8 cellular contexts compared by ENCODE assay signal in the genomic region with DNA sequence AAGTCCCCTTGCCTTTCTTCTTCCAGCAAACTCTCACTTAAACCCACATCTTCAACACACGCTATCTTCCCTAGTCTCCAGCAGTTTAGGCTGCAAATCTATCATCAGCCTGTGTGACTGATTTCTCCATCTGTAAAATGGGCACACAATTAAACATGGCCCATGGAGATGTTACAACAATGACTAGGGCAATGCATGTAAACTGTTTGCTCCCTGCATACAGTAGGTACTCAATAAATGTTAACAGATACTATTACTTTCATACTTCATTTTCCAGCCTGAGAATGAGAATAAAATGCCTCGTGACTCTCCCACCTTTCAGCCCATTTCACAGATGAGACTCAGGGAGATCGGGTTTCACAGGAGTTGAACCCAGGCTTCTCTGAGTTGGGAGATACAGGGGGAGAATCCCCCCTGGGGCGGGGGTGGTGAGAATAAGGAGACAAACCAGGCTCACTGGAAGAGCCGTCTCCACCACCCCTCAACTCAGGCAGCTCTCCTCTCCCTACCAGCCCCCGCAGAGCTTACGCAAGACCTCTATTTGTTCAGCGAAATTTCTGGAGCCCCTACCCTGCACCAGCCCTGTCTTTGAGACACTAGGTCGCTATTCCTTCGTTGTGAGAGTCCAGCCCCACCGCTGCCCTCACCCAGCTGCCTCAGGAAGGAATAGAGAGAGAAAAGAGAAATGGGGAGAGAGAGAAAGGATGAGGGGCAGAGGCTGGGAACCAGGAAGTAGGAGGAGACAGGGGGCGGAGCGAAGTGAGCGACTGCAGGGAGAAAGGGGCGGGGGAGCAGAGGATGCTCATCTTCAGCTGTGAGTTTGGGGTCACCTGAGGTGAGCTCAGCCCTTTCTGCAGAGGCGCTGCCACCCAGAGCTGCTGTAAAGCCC. TPM values are rescaled to one million over a fixed set of nuclear protein-coding genes. Genes with fewer than 3 reads are reported as not detected.
A peak's percentile ranks its signal among the peaks of the same experiment; 100 is the strongest.
DNase-seq lines count a peak whose midpoint lies in the region; ATAC-seq and FAIRE-seq lines count a peak whose summit lies in the region.

No MANE protein-coding gene starts in this region.

- no peaks in the 10 kb centered on the region for H3K9me3 ChIP-seq in small intestine (ENCODE audit: control insufficient read depth, low read depth)

- H3K36me3 ChIP-seq in small intestine (ENCODE audit: control insufficient read depth in 2 of 2, insufficient read depth in 2 of 2, low read length in 2 of 2), result no peaks in the 10 kb centered on the region

- intact Hi-C loops in Right ventricle myocardium superior (cut with DNase I), result no loop called here

- no peaks in the 10 kb centered on the region for H3K4me1 ChIP-seq in small intestine (ENCODE audit: control insufficient read depth in 2 of 2, insufficient read depth in 1 of 2, low read depth in 1 of 2, low read length in 1 of 2)

- H3K4me3 ChIP-seq in small intestine (ENCODE audit: low read depth in 1 of 2, low read length in 2 of 2), result no peak overlapping the region

- no peak for ATAC-seq in Right ventricle myocardium superior (ENCODE audit: poor library complexity)
- no peak for ATAC-seq in HG03139 (IDR thresholded peaks at IDR 0.05; ENCODE audit: unreplicated experiment)

- DNase-seq in ELR (ENCODE audit: low read depth) (peak; percentile 60), NCI-H82 (lab: John Stamatoyannopoulos, UW) (peak; percentile 88), activated T-cell treated with anti-CD3 and anti-CD28 coated beads for 4 hours (peak; percentile 24), Right ventricle myocardium superior (peak; percentile 71), small intestine (peak; percentile 43), NCI-H524 treated with DMSO at 0.1 percent for 48 hours (lab: John Stamatoyannopoulos, UW) (no peak), NCI-H345 treated with DMSO at 0.1 percent for 48 hours (lab: John Stamatoyannopoulos, UW; ENCODE audit: unreplicated experiment) (no peak)

- H3K27me3 ChIP-seq in small intestine (ENCODE audit: control insufficient read depth in 2 of 2, insufficient read depth in 2 of 2, low read length in 2 of 2), result no peaks in the 10 kb centered on the region

- 52 to 79% (median 79%) methylated on average over 16 of the region's 16 CpGs for WGBS in small intestine, 3 donors

- H3K27ac ChIP-seq in small intestine (ENCODE audit: low read depth in 1 of 2, low read length in 1 of 2), result peak overlapping the region in 1 of 2 donors; percentile 79

- no peak for FAIRE-seq in small intestine (lab: Jason Lieb, UNC)

RNA-seq across cellular contexts. Expression of gene KLHL35, which starts 42.1 kb away (rescaled TPM):
- 0.48 TPM for total RNA-seq in Right ventricle myocardium superior
- under 1 TPM in 1 of 3 donors, not detected in 2; 0.81 TPM for polyA plus RNA-seq in small intestine

RNA-seq across cellular contexts. Expression of gene GDPD5, which starts 50.6 kb away (rescaled TPM):
- 6.5 TPM for total RNA-seq in Right ventricle myocardium superior
- polyA plus RNA-seq in small intestine, result 1 to 10 TPM; 1.1 to 9.2 (median 3.0) TPM

Comparison
In these comparisons a context has a peak if more than half of its experiments do, and no peak if none do; other contexts are left out.
1. DNase-seq: peak in ELR (single experiment), NCI-H82 (single experiment), activated T-cell treated with anti-CD3 and anti-CD28 coated beads for 4 hours (single experiment), Right ventricle myocardium superior (single experiment) and small intestine (single experiment); none in NCI-H524 treated with DMSO at 0.1 percent for 48 hours (single experiment) and NCI-H345 treated with DMSO at 0.1 percent for 48 hours (single experiment).